Comparison of ENCODE assay signal across 2 cellular contexts in genomic region chr2:63790491-63790890, GRCh38.
TF ChIP-seq lines count a peak whose summit lies in the region.

No MANE protein-coding gene starts in this region.

TF ChIP-seq in SK-N-SH, 30 proteins besides CTCF, POLR2A, EP300 and RAD21:
- TF ChIP-seq RCOR1 (IDR thresholded peaks at IDR 0.05; ENCODE audit: low read length): no peak
- TF ChIP-seq, protein P1, sequence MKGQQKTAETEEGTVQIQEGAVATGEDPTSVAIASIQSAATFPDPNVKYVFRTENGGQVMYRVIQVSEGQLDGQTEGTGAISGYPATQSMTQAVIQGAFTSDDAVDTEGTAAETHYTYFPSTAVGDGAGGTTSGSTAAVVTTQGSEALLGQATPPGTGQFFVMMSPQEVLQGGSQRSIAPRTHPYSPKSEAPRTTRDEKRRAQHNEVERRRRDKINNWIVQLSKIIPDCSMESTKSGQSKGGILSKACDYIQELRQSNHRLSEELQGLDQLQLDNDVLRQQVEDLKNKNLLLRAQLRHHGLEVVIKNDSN (IDR thresholded peaks at IDR 0.05; ENCODE audit: borderline replicate concordance, low read depth): no peak
- TF ChIP-seq POLR2AphosphoS5 (IDR thresholded peaks at IDR 0.05; ENCODE audit: low read depth, low read length): no peak

TF ChIP-seq in endothelial cell of umbilical vein, 7 proteins besides CTCF, POLR2A, EP300 and RAD21:
- TF ChIP-seq POLR2AphosphoS5 (IDR thresholded peaks at IDR 0.05; ENCODE audit: insufficient read depth, low read depth, low read length): no peak
- TF ChIP-seq, protein P2, sequence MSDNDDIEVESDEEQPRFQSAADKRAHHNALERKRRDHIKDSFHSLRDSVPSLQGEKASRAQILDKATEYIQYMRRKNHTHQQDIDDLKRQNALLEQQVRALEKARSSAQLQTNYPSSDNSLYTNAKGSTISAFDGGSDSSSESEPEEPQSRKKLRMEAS (IDR thresholded peaks at IDR 0.05; ENCODE audit: insufficient read depth, insufficient read length): no peak
- TF ChIP-seq MYC (IDR thresholded peaks at IDR 0.05; ENCODE audit: low read depth, low read length): no peak
- TF ChIP-seq JUN (IDR thresholded peaks at IDR 0.05; ENCODE audit: borderline replicate concordance, insufficient read depth, insufficient read length, low read depth): no peak
- no peak for TF ChIP-seq EZH2 (IDR thresholded peaks at IDR 0.05; ENCODE audit: borderline replicate concordance, low read depth, low read length, severe bottlenecking)
- TF ChIP-seq FOS (IDR thresholded peaks at IDR 0.05; ENCODE audit: borderline replicate concordance, insufficient read depth, low read length): no peak
